8 cellular contexts compared by ENCODE assay signal in the genomic region with DNA sequence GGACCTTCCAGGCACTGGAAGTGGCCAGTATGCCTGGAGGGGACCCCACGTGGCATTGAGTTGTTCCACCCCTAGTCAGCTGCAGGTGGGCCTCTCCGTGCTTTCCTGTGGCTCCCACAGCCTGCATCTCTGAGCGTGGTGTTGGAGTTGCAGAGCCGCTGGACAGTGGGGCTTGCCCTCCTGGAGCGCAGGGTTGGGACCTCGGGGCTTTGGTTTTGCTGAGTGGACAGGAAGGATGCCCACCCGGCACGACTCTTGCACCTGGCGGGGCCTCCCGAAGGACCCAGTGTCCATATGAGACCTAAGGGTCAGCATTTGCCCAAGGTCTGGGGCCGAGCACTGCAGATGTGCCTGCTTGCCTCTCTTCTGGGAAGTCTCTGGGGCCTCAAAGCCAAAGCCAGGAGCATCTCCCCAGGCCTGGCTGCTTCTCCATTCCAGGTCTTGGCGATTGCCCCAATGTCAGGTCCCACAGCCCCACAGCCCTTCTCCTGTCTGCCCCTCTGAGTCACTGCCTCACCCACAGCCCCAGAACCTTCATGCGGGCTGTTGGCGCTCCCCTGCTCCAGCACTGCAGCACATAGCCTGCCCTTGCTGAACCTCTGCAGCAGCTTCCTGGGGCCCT. TPM values are rescaled to one million over a fixed set of nuclear protein-coding genes. Genes with fewer than 3 reads are reported as not detected.
DNase-seq lines count a peak whose midpoint lies in the region; ATAC-seq, FAIRE-seq and TF ChIP-seq lines count a peak whose summit lies in the region.

No MANE protein-coding gene starts in this region.

- FAIRE-seq in kidney (lab: Jason Lieb, UNC), result no peak

- H3K4me1 Mint-ChIP-seq in activated T-cell treated with anti-CD3 and anti-CD28 coated beads, Interleukin-2, amount 50 U/mL, for 72 hours (ENCODE audit: low read depth), result peaks cover 43% of the 10 kb centered on the region

- no peaks in the 10 kb centered on the region for H3K9me3 Mint-ChIP-seq in activated naive CD4-positive, alpha-beta T cell treated with anti-CD3 and anti-CD28 coated beads, Interleukin-2, amount 50 U/mL, for 72 hours
- no peaks in the 10 kb centered on the region for H3K9me3 Mint-ChIP-seq in activated T-cell treated with anti-CD3 and anti-CD28 coated beads, Interleukin-2, amount 50 U/mL, for 72 hours

- H3K27ac Mint-ChIP-seq in activated naive CD4-positive, alpha-beta T cell treated with anti-CD3 and anti-CD28 coated beads, Interleukin-2, amount 50 U/mL, for 72 hours, result peak overlapping the region in 1 of 2 donors; percentile 50
- H3K27ac Mint-ChIP-seq in activated T-cell treated with anti-CD3 and anti-CD28 coated beads, Interleukin-2, amount 50 U/mL, for 72 hours, result no peak overlapping the region

- peaks cover 0 to 5% of the 10 kb centered on the region in 2 donors for H3K36me3 Mint-ChIP-seq in activated naive CD4-positive, alpha-beta T cell treated with anti-CD3 and anti-CD28 coated beads, Interleukin-2, amount 50 U/mL, for 72 hours
- H3K36me3 Mint-ChIP-seq in activated T-cell treated with anti-CD3 and anti-CD28 coated beads, Interleukin-2, amount 50 U/mL, for 72 hours (ENCODE audit: insufficient read depth in 2 of 2), result no peaks in the 10 kb centered on the region

- ATAC-seq in activated naive CD4-positive, alpha-beta T cell treated with anti-CD3 and anti-CD28 coated beads, Interleukin-2, amount 50 U/mL, for 72 hours, result no peak
- ATAC-seq in activated T-cell treated with anti-CD3 and anti-CD28 coated beads, Interleukin-2, amount 50 U/mL, for 72 hours (replicated peaks in 1 of 2), result no peak
- ATAC-seq in thoracic aorta (ENCODE audit: insufficient number of reproducible peaks, low FRiP score, low read depth) (no peak), GM18867 (IDR thresholded peaks at IDR 0.05; ENCODE audit: unreplicated experiment) (no peak)

- H3K9ac ChIP-seq in kidney (ENCODE audit: low read length in 2 of 2), result peak overlapping the region; percentile 45 to 46

- H3K4me1 ChIP-seq in kidney (ENCODE audit: control insufficient read depth in 1 of 2, insufficient read depth in 1 of 2, low read depth in 1 of 2, low read length in 2 of 2), result peaks cover 6 to 20% of the 10 kb centered on the region in 2 donors
- H3K4me1 ChIP-seq in thoracic aorta (ENCODE audit: control insufficient read depth in 1 of 2, low read depth in 2 of 2), result peaks cover 22 to 39% of the 10 kb centered on the region in 2 donors

- intact Hi-C loops in kidney (cut with DNase I), result no loop called here

- TF ChIP-seq CTCF in kidney (IDR thresholded peaks at IDR 0.05; ENCODE audit: borderline replicate concordance, extremely low read depth, insufficient read depth) (no peak), thoracic aorta (IDR thresholded peaks at IDR 0.05) (no peak)

- H3K27ac ChIP-seq in kidney (ENCODE audit: low read depth in 2 of 2, low read length in 2 of 2) (no peak overlapping the region), thoracic aorta (peak overlapping the region in 1 of 2 donors; percentile 40)

- peak overlapping the region; percentile 93 to 95 for H3K4me3 Mint-ChIP-seq in activated T-cell treated with anti-CD3 and anti-CD28 coated beads, Interleukin-2, amount 50 U/mL, for 72 hours

- H3K36me3 ChIP-seq in kidney (ENCODE audit: control insufficient read depth in 1 of 2, insufficient read depth in 2 of 2, low read length in 2 of 2) (no peaks in the 10 kb centered on the region), thoracic aorta (no peaks in the 10 kb centered on the region)

- no peaks in the 10 kb centered on the region for H3K27me3 Mint-ChIP-seq in activated T-cell treated with anti-CD3 and anti-CD28 coated beads, Interleukin-2, amount 50 U/mL, for 72 hours (ENCODE audit: low read depth)

- H3K4me3 ChIP-seq in kidney (ENCODE audit: low read length in 2 of 2) (peak overlapping the region; percentile 72), thoracic aorta (peak overlapping the region; percentile 94)

- H3K9me3 ChIP-seq in kidney (ENCODE audit: control insufficient read depth in 1 of 2, low read length in 2 of 2), result no peaks in the 10 kb centered on the region
- H3K9me3 ChIP-seq in thoracic aorta, result no peaks in the 10 kb centered on the region

- H3K27me3 ChIP-seq in thoracic aorta (replicated peaks; ENCODE audit: insufficient read depth), result no peaks in the 10 kb centered on the region

- peak; percentile 6 for DNase-seq in activated naive CD4-positive, alpha-beta T cell treated with Interleukin-2 at 50 U/mL for 16 hours
- no peak for DNase-seq in activated naive CD4-positive, alpha-beta T cell treated with anti-CD3 and anti-CD28 coated beads, Interleukin-2, amount 50 U/mL, for 72 hours (ENCODE audit: low spot score in 2 of 2)
- DNase-seq in activated T-cell treated with anti-CD3 and anti-CD28 coated beads, Interleukin-2, amount 50 U/mL, for 72 hours, result no peak
- DNase-seq in kidney (peak; percentile 78), thoracic aorta (ENCODE audit: low spot score) (no peak), NCI-H748 treated with DMSO at 0.1 percent for 48 hours (lab: John Stamatoyannopoulos, UW) (no peak)
- DNase-seq in stimulated activated naive CD4-positive, alpha-beta T cell treated with Interleukin-2 at 50 U/mL for 16 hours (lab: John Stamatoyannopoulos, UW), result no peak

RNA-seq across cellular contexts. Expression of gene PACS2, which starts 1.5 kb away (rescaled TPM):
- 10 to 100 TPM; 35.2 to 36.9 TPM for total RNA-seq in activated naive CD4-positive, alpha-beta T cell treated with anti-CD3 and anti-CD28 coated beads, Interleukin-2, amount 50 U/mL, for 72 hours
- total RNA-seq in activated T-cell treated with anti-CD3 and anti-CD28 coated beads, Interleukin-2, amount 50 U/mL, for 72 hours, result 10 to 100 TPM; 36.5 to 44.9 TPM
- total RNA-seq in kidney (83.9 TPM), thoracic aorta (100 to 1,000 TPM in 1 of 2 donors, 10 to 100 TPM in 1; 80.4 to 125 TPM)
- 35.7 TPM for polyA plus RNA-seq in kidney (ENCODE audit: insufficient read depth, low read depth, low replicate concordance)

RNA-seq across cellular contexts. Expression of gene BRF1, which starts 15.3 kb away (rescaled TPM):
- total RNA-seq in activated naive CD4-positive, alpha-beta T cell treated with anti-CD3 and anti-CD28 coated beads, Interleukin-2, amount 50 U/mL, for 72 hours, result 10 to 100 TPM; 38.2 to 41.7 TPM
- 10 to 100 TPM; 31.3 to 34.5 TPM for total RNA-seq in activated T-cell treated with anti-CD3 and anti-CD28 coated beads, Interleukin-2, amount 50 U/mL, for 72 hours
- total RNA-seq in kidney, result 34.1 TPM
- polyA plus RNA-seq in kidney (ENCODE audit: insufficient read depth, low read depth, low replicate concordance), result 19.3 TPM
- 10 to 100 TPM; 49.4 to 80.5 TPM for total RNA-seq in thoracic aorta

Comparison
In these comparisons a context has a peak if more than half of its experiments do, and no peak if none do; other contexts are left out.
1. DNase-seq: peak in activated naive CD4-positive, alpha-beta T cell treated with Interleukin-2 at 50 U/mL for 16 hours (single experiment) and kidney (single experiment); none in activated naive CD4-positive, alpha-beta T cell treated with anti-CD3 and anti-CD28 coated beads, Interleukin-2, amount 50 U/mL, for 72 hours (0 of 2), activated T-cell treated with anti-CD3 and anti-CD28 coated beads, Interleukin-2, amount 50 U/mL, for 72 hours (0 of 2), thoracic aorta (single experiment), NCI-H748 treated with DMSO at 0.1 percent for 48 hours (single experiment) and stimulated activated naive CD4-positive, alpha-beta T cell treated with Interleukin-2 at 50 U/mL for 16 hours (single experiment).